In genomic region chr6:52063584-52064400, GRCh38 we compare ENCODE assay signal across 8 cellular contexts. TPM values are rescaled to one million over a fixed set of nuclear protein-coding genes. Genes with fewer than 3 reads are reported as not detected.
DNase-seq lines count a peak whose midpoint lies in the region; ATAC-seq, FAIRE-seq and TF ChIP-seq lines count a peak whose summit lies in the region.

No MANE protein-coding gene starts in this region.

- H3K9ac ChIP-seq in GM12878 (ENCODE audit: control insufficient read depth, insufficient read depth, low read length): no peak overlapping the region

- no peak overlapping the region for H3K4me3 ChIP-seq in GM12878
- H3K4me3 ChIP-seq in right lobe of liver: peak overlapping the region in 1 of 3 donors; percentile 19

- peak overlapping the region; percentile 70 for H3K4me2 ChIP-seq in GM12878 (ENCODE audit: control insufficient read depth, insufficient read depth)

- H3K36me3 ChIP-seq in GM12878 (ENCODE audit: control insufficient read depth in 2 of 2, insufficient read depth in 2 of 2, low read length in 1 of 2) (no peaks in the 10 kb centered on the region), right lobe of liver (no peaks in the 10 kb centered on the region)

- POLR2A ChIA-PET in GM12878 (lab: Charles Lee): no interaction called here

- ATAC-seq in GM21576 (IDR thresholded peaks at IDR 0.05; ENCODE audit: unreplicated experiment) (peak; percentile 98), GM12878 (peak; percentile 99), right lobe of liver (peak; percentile 97 to 100 (median 99))

- TF ChIP-seq POLR2A in GM12878 (IDR thresholded peaks at IDR 0.05; ENCODE audit: low read depth, low read length) (no peak), right lobe of liver (IDR thresholded peaks at IDR 0.05) (no peak)

- CTCF ChIA-PET in GM12878 (lab: Yijun Ruan, JAX): interaction anchor here (0.8 to 2.8 kb wide), 15 partner anchors 9 to 220 kb away, joined by 3 to 27 read pairs (median 5); no protein-coding TSS in a partner anchor

- intact Hi-C loops in GM12878 (cut with micrococcal nuclease; ENCODE audit: unreplicated experiment): loop anchor here (2.0 to 5.0 kb wide), 3 partner anchors 94 to 199 kb away; no protein-coding TSS in a partner anchor
- intact Hi-C loops in right lobe of liver (cut with DNase I): no loop called here

- no TSS peak for BruUV-seq in GM12878 (replicated peaks; lab: Mats Ljungman, UMichigan)

- H3K4me1 ChIP-seq in GM12878 (ENCODE audit: control insufficient read depth, insufficient read depth, low read length) (peaks cover 4% of the 10 kb centered on the region), right lobe of liver (peaks cover 0 to 4% (median 0%) of the 10 kb centered on the region in 4 donors)

- SMC1A ChIA-PET in GM12878 (lab: Charles Lee; ENCODE audit: uncharacterized antibody, unreplicated experiment): interaction anchor here (0.8 to 1.6 kb wide), 8 partner anchors 10 to 202 kb away, joined by 3 to 7 read pairs (median 4); no protein-coding TSS in a partner anchor

- H3K9me3 ChIP-seq in GM12878 (replicated peaks; ENCODE audit: control insufficient read depth, insufficient read depth, low read length): no peaks in the 10 kb centered on the region
- H3K9me3 ChIP-seq in right lobe of liver: no peaks in the 10 kb centered on the region

- no peak for TF ChIP-seq EP300 in GM12878 (IDR thresholded peaks at IDR 0.05; ENCODE audit: borderline replicate concordance in 1 of 2, control insufficient read depth in 1 of 2, low read depth in 2 of 2, low read length in 2 of 2)

- FAIRE-seq in GM12878 (lab: Jason Lieb, UNC): peak; percentile 84

- 2% methylated on average over 5 of the region's 5 CpGs for WGBS in GM12878 (ENCODE audit: insufficient coverage, insufficient replicate concordance, low lambda C conversion rate, missing lambda C conversion rate)
- WGBS in right lobe of liver (ENCODE audit: insufficient coverage, low coverage, low lambda C conversion rate, missing lambda C conversion rate): 14% methylated on average over 5 of the region's 5 CpGs

- H4K20me1 ChIP-seq in GM12878 (ENCODE audit: control insufficient read depth, insufficient read depth): no peaks in the 10 kb centered on the region

- TF ChIP-seq RAD21 in GM12878 (IDR thresholded peaks at IDR 0.05; ENCODE audit: insufficient read depth, low read depth, low read length): peak; percentile 52

- in situ Hi-C loops in GM12878 (cut with MboI): no loop called here

- RAD21 ChIA-PET in GM12878 (lab: Charles Lee; ENCODE audit: unreplicated experiment): no interaction called here

- H2AFZ ChIP-seq in GM12878 (ENCODE audit: control insufficient read depth, low read depth, low read length): peak overlapping the region; percentile 87

- H3K27me3 ChIP-seq in GM12878 (replicated peaks in 1 of 2; ENCODE audit: control insufficient read depth in 2 of 2, insufficient read depth in 2 of 2, low read length in 1 of 2): 0 out of 4 replicates have a peak, but pooled peaks cover 0 to 4% of the 10 kb centered on the region in 2 experiments
- no peaks in the 10 kb centered on the region for H3K27me3 ChIP-seq in right lobe of liver

- H3K27ac ChIP-seq in GM12878 (ENCODE audit: control insufficient read depth, insufficient read depth) (no peak overlapping the region; the same call in 1 of the 2 replicates), right lobe of liver (no peak overlapping the region)

- DNase-seq in GF-D8 (lab: John Stamatoyannopoulos, UW) (peak; percentile 29), HuH-7 (ENCODE audit: low spot score) (peak; percentile 30), T-helper 9 cell (peak; percentile 16), GM12878 (ENCODE audit: low read depth, low spot score) (peak; percentile 42), right lobe of liver (peak in 2 of 3 donors; percentile 38 to 59), DMS153 treated with DMSO at 0.1 percent for 48 hours (lab: John Stamatoyannopoulos, UW; ENCODE audit: unreplicated experiment) (no peak)
- DNase-seq in stimulated activated CD8-positive, alpha-beta memory T cell treated with anti-CD3 and anti-CD28 coated beads, Interleukin-15, amount 100 ng/mL, for 4 hours (ENCODE audit: low read depth in 2 of 2): peak; percentile 8 to 33

- no peaks in the 10 kb centered on the region for H3K79me2 ChIP-seq in GM12878 (ENCODE audit: control insufficient read depth, insufficient read depth, low read length)

- TF ChIP-seq CTCF in GM12878 (IDR thresholded peaks at IDR 0.05 in 2 of 3, conservative IDR thresholded peaks at IDR 0.05 in 1 of 3; ENCODE audit: control insufficient read depth in 2 of 3, extremely low read depth in 1 of 3, insufficient read depth in 1 of 3, low read depth in 3 of 3, low read length in 3 of 3): peak; percentile 59 to 68 (median 64)
- peak; percentile 62 to 73 (median 70) for TF ChIP-seq CTCF in right lobe of liver (IDR thresholded peaks at IDR 0.05)

TF ChIP-seq in GM12878, 131 proteins besides CTCF, POLR2A, EP300 and RAD21 (continues in another document):
- no peak for TF ChIP-seq POU2F2 (IDR thresholded peaks at IDR 0.05; ENCODE audit: borderline replicate concordance, low read depth, low read length)
- no peak for TF ChIP-seq HDGF (IDR thresholded peaks at IDR 0.05)
- TF ChIP-seq MYC (IDR thresholded peaks at IDR 0.05; ENCODE audit: insufficient read depth, insufficient read length, insufficient replicate concordance, low read length, severe bottlenecking): no peak
- TF ChIP-seq MAX (IDR thresholded peaks at IDR 0.05; ENCODE audit: low read depth, low read length): no peak; the same call in 1 of the 2 replicates
- TF ChIP-seq ELK1 (IDR thresholded peaks at IDR 0.05; ENCODE audit: low read depth, low read length): peak; percentile 93
- TF ChIP-seq PKNOX1 (IDR thresholded peaks at IDR 0.05): no peak
- no peak for TF ChIP-seq NR2C2 (IDR thresholded peaks at IDR 0.05; ENCODE audit: borderline replicate concordance, control insufficient read depth, insufficient read length, low read depth)
- TF ChIP-seq CREM (IDR thresholded peaks at IDR 0.05; ENCODE audit: low read depth): peak; percentile 29; the same call in 1 of the 2 replicates
- TF ChIP-seq ZNF384 (IDR thresholded peaks at IDR 0.05; ENCODE audit: borderline replicate concordance, low read depth, low read length): no peak
- TF ChIP-seq STAT3 (IDR thresholded peaks at IDR 0.05; ENCODE audit: low read depth, low read length): no peak
- TF ChIP-seq JUNB (IDR thresholded peaks at IDR 0.05): no peak
- peak; percentile 68 for TF ChIP-seq GABPA (IDR thresholded peaks at IDR 0.05; ENCODE audit: low read depth)
- TF ChIP-seq SMC3 (IDR thresholded peaks at IDR 0.05; ENCODE audit: borderline replicate concordance, low read length): peak; percentile 57
- TF ChIP-seq ATF3 (IDR thresholded peaks at IDR 0.05; ENCODE audit: borderline replicate concordance, extremely low read depth, low read depth, low read length): no peak
- peak; percentile 86 for TF ChIP-seq RUNX3 (IDR thresholded peaks at IDR 0.05; ENCODE audit: low read length)
- no peak for TF ChIP-seq LARP7 (IDR thresholded peaks at IDR 0.05)

RNA-seq across cellular contexts. Expression of gene PKHD1, which starts 23.6 kb away (rescaled TPM):
- 1.5 and 1.7 TPM in 2 replicates for total RNA-seq in GM12878 (2013; cell fraction: nucleolus; rRNA removed)
- total RNA-seq in GM12878 (2014; rRNA removed) (under 0.01 TPM in 2 replicates), GM12878 (2014; rRNA removed; fragmentation: Illumina TruSeq; extraction: Trizol) (under 0.01 and 0.05 TPM in 2 replicates), GM12878 (2021) (0.03 and 0.05 TPM in 2 replicates), right lobe of liver (1 to 10 TPM; 1.2 to 3.0 (median 2.3) TPM)
- polyA plus RNA-seq in GM12878 (2011; ENCODE audit: low read depth): 0.01 TPM
- polyA plus RNA-seq in GM12878 (2011; rRNA removed) (0.90 and 1.0 TPM in 2 replicates), GM12878 (2014; fragmentation: Illumina TruSeq; extraction: Trizol) (0.03 TPM in 2 replicates), GM12878 (2014; fragmentation: Nextera tagmentation; extraction: Ambion mirVana) (under 1 TPM; 0.02 TPM), GM12878 (2014; rRNA removed) (0.01 TPM in 2 replicates), GM12878 (2016; fragmentation: Nextera tagmentation; extraction: Ambion mirVana) (under 1 TPM in 1 of 2 experiments, not detected in 1; 0.03 TPM)
- 0.40 and 0.51 TPM in 2 replicates for polyA plus RNA-seq in GM12878 (2011; cell fraction: cytosol; rRNA removed)
- polyA plus RNA-seq in GM12878 (2011; cell fraction: nucleus; rRNA removed): 1.6 and 3.0 TPM in 2 replicates
- 0.01 TPM in 2 replicates for polyA plus RNA-seq in GM12878 (2012)
- polyA minus RNA-seq in GM12878 (2011; rRNA and poly(A)+ RNA removed): 2.8 and 3.0 TPM in 2 replicates
- 0.27 and 0.42 TPM in 2 replicates for polyA minus RNA-seq in GM12878 (2011; cell fraction: cytosol; rRNA and poly(A)+ RNA removed)
- 3.7 and 4.1 TPM in 2 replicates for polyA minus RNA-seq in GM12878 (2011; cell fraction: nucleus; rRNA and poly(A)+ RNA removed)
